8 cellular contexts compared by ENCODE assay signal in genomic region chrX:1535241-1536041, GRCh38.
A peak's percentile ranks its signal among the peaks of the same experiment; 100 is the strongest.
DNase-seq lines count a peak whose midpoint lies in the region; ATAC-seq and TF ChIP-seq lines count a peak whose summit lies in the region.

No MANE protein-coding gene starts in this region.

- peak; percentile 68 for DNase-seq in KG1 (lab: John Stamatoyannopoulos, UW)
- peak in 2 of 3 experiments; percentile 29 to 36 for DNase-seq in activated CD8-positive, alpha-beta memory T cell treated with anti-CD3 and anti-CD28 coated beads for 48 hours (ENCODE audit: low read depth in 2 of 3, low spot score in 2 of 3)
- peak; percentile 3 for DNase-seq in midbrain (lab: John Stamatoyannopoulos, UW)
- DNase-seq in NCI-H774 (lab: John Stamatoyannopoulos, UW) = no peak
- DNase-seq in GOT3 (lab: John Stamatoyannopoulos, UW) = no peak
- DNase-seq in erythroblast (lab: John Stamatoyannopoulos, UW) = no peak
- DNase-seq in HuH-7 (ENCODE audit: low spot score) = no peak

- peak; percentile 37 for ATAC-seq in GM18907 (IDR thresholded peaks at IDR 0.05; ENCODE audit: unreplicated experiment)

- TF ChIP-seq POLR2A in erythroblast (IDR thresholded peaks at IDR 0.05; ENCODE audit: low read length) = no peak

Comparison
In these comparisons a context has a peak if more than half of its experiments do, and no peak if none do; other contexts are left out.
1. DNase-seq: peak in KG1 (single experiment), activated CD8-positive, alpha-beta memory T cell treated with anti-CD3 and anti-CD28 coated beads for 48 hours (2 of 3) and midbrain (single experiment); none in NCI-H774 (single experiment), GOT3 (single experiment), erythroblast (0 of 2) and HuH-7 (single experiment).